In the genomic region with DNA sequence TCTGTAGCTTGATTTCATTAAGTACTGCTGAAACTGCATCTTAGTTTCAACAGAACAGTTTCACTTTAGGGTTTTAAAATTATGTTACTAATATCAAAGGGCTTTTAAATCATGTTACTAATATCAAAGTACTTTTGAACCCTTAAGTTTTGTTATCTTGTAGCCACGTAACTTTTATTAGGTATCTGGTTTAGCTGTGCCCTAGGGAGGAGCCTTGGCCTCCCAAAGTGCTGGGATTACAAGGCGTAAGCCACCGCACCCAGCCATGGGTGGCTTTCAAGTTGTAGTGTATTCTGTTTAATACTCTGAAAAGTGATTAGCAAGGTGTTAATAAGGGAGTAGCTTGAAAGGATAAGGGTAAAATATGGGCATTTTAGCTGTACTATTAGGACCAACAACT, we compare ENCODE assay signal across 10 cellular contexts. TPM values are rescaled to one million over a fixed set of nuclear protein-coding genes. Genes with fewer than 3 reads are reported as not detected.
A peak's percentile ranks its signal among the peaks of the same experiment; 100 is the strongest.
DNase-seq lines count a peak whose midpoint lies in the region; ATAC-seq lines count a peak whose summit lies in the region.
"Had no signal": no experiment of that assay in that cellular context is flagged by ENCODE, and none has a peak within 500 bp of the region (broad histone marks: within the 10 kb centered on the region; RNA-seq: fewer than 3 reads in every experiment).

No MANE protein-coding gene starts in this region.

- peak overlapping the region; percentile 98 for H3K4me3 ChIP-seq in iPS-18a (ENCODE audit: low read length)

- peaks cover 23% of the 10 kb centered on the region for H3K4me1 Mint-ChIP-seq in T-helper 2 cell treated with Interferon-gamma antibody and Interleukin-4, amounts not matched to agents 5 μg/mL and 100 μg/mL, for 36 hours (ENCODE audit: low read depth)
- peaks cover 24% of the 10 kb centered on the region for H3K4me1 Mint-ChIP-seq in activated T-helper 17 cell treated with anti-CD3 and anti-CD28 coated beads, Interleukin-2, amount 50 U/mL, for 72 hours
- H3K4me1 Mint-ChIP-seq in stimulated activated naive B cell treated with anti-CD40 and anti-IgM and Interleukin-4, amounts not matched to agents 10 μg/mL and 1 μg/mL and 100 μg/mL, for 72 hours: peaks cover 29 to 55% of the 10 kb centered on the region in 2 donors

- no peaks in the 10 kb centered on the region for H3K27me3 Mint-ChIP-seq in T-helper 2 cell treated with Interferon-gamma antibody and Interleukin-4, amounts not matched to agents 5 μg/mL and 100 μg/mL, for 36 hours (ENCODE audit: low read depth)
- H3K27me3 Mint-ChIP-seq in activated T-helper 17 cell treated with anti-CD3 and anti-CD28 coated beads, Interleukin-2, amount 50 U/mL, for 72 hours: no peaks in the 10 kb centered on the region
- H3K27me3 Mint-ChIP-seq in stimulated activated naive B cell treated with anti-CD40 and anti-IgM and Interleukin-4, amounts not matched to agents 10 μg/mL and 1 μg/mL and 100 μg/mL, for 72 hours: peaks cover 0 to 6% of the 10 kb centered on the region in 2 donors

- DNase-seq in T-helper 2 cell treated with Interferon-gamma antibody and Interleukin-4, amounts not matched to agents 5 μg/mL and 100 μg/mL, for 36 hours (ENCODE audit: low spot score): no peak
- no peak for DNase-seq in T-helper 2 cell
- no peak for DNase-seq in stimulated activated naive B cell treated with anti-CD40 and anti-IgM and Interleukin-4, amounts not matched to agents 10 μg/mL and 1 μg/mL and 100 μg/mL, for 72 hours
- DNase-seq in activated gamma-delta T cell (lab: John Stamatoyannopoulos, UW): no peak
- no peak for DNase-seq in NOMO-1 (lab: John Stamatoyannopoulos, UW; ENCODE audit: unreplicated experiment in 2 of 2)
- no peak for DNase-seq in globus pallidus (ENCODE audit: low spot score)
- DNase-seq: SIG-M5 had no signal

- H3K4me3 Mint-ChIP-seq in T-helper 2 cell treated with Interferon-gamma antibody and Interleukin-4, amounts not matched to agents 5 μg/mL and 100 μg/mL, for 36 hours: peak overlapping the region; percentile 99
- H3K4me3 Mint-ChIP-seq in activated T-helper 17 cell treated with anti-CD3 and anti-CD28 coated beads, Interleukin-2, amount 50 U/mL, for 72 hours: peak overlapping the region; percentile 99
- H3K4me3 Mint-ChIP-seq in stimulated activated naive B cell treated with anti-CD40 and anti-IgM and Interleukin-4, amounts not matched to agents 10 μg/mL and 1 μg/mL and 100 μg/mL, for 72 hours: peak overlapping the region; percentile 95 to 97

- peaks cover 34% of the 10 kb centered on the region for H3K36me3 ChIP-seq in iPS-18a (ENCODE audit: control insufficient read depth, low read depth, low read length)

- no peak for ATAC-seq in activated T-helper 17 cell treated with anti-CD3 and anti-CD28 coated beads, Interleukin-2, amount 50 U/mL, for 72 hours (replicated peaks)
- ATAC-seq in stimulated activated naive B cell treated with anti-CD40 and anti-IgM and Interleukin-4, amounts not matched to agents 10 μg/mL and 1 μg/mL and 100 μg/mL, for 72 hours (replicated peaks): no peak

- peaks cover 18% of the 10 kb centered on the region for H3K4me1 ChIP-seq in iPS-18a (ENCODE audit: control insufficient read depth, low read depth, low read length)

- no peak overlapping the region for H3K27ac ChIP-seq in iPS-18a (ENCODE audit: low read length)
- H3K27ac ChIP-seq: cardiac muscle cell had no signal

- no peaks in the 10 kb centered on the region for H3K9me3 ChIP-seq in iPS-18a (ENCODE audit: control insufficient read depth, low read depth, low read length)

- H3K27ac Mint-ChIP-seq in T-helper 2 cell treated with Interferon-gamma antibody and Interleukin-4, amounts not matched to agents 5 μg/mL and 100 μg/mL, for 36 hours: peak overlapping the region; percentile 28
- peak overlapping the region; percentile 93 for H3K27ac Mint-ChIP-seq in activated T-helper 17 cell treated with anti-CD3 and anti-CD28 coated beads, Interleukin-2, amount 50 U/mL, for 72 hours
- no peak overlapping the region for H3K27ac Mint-ChIP-seq in stimulated activated naive B cell treated with anti-CD40 and anti-IgM and Interleukin-4, amounts not matched to agents 10 μg/mL and 1 μg/mL and 100 μg/mL, for 72 hours

- no peak overlapping the region for H3K9ac ChIP-seq in iPS-18a (ENCODE audit: low read length)

- H3K27me3 ChIP-seq in iPS-18a (ENCODE audit: control insufficient read depth, insufficient read depth, low read length): no peaks in the 10 kb centered on the region
- H3K27me3 ChIP-seq: cardiac muscle cell had no signal

- no peaks in the 10 kb centered on the region for H3K9me3 Mint-ChIP-seq in T-helper 2 cell treated with Interferon-gamma antibody and Interleukin-4, amounts not matched to agents 5 μg/mL and 100 μg/mL, for 36 hours
- no peaks in the 10 kb centered on the region for H3K9me3 Mint-ChIP-seq in activated T-helper 17 cell treated with anti-CD3 and anti-CD28 coated beads, Interleukin-2, amount 50 U/mL, for 72 hours
- no peaks in the 10 kb centered on the region for H3K9me3 Mint-ChIP-seq in stimulated activated naive B cell treated with anti-CD40 and anti-IgM and Interleukin-4, amounts not matched to agents 10 μg/mL and 1 μg/mL and 100 μg/mL, for 72 hours

- peaks cover 30% of the 10 kb centered on the region for H3K36me3 Mint-ChIP-seq in T-helper 2 cell treated with Interferon-gamma antibody and Interleukin-4, amounts not matched to agents 5 μg/mL and 100 μg/mL, for 36 hours (ENCODE audit: low read depth)
- H3K36me3 Mint-ChIP-seq in activated T-helper 17 cell treated with anti-CD3 and anti-CD28 coated beads, Interleukin-2, amount 50 U/mL, for 72 hours (ENCODE audit: low read depth): peaks cover 54% of the 10 kb centered on the region
- peaks cover 19 to 27% of the 10 kb centered on the region in 2 donors for H3K36me3 Mint-ChIP-seq in stimulated activated naive B cell treated with anti-CD40 and anti-IgM and Interleukin-4, amounts not matched to agents 10 μg/mL and 1 μg/mL and 100 μg/mL, for 72 hours

RNA-seq across cellular contexts. Expression of a gene that starts 2.0 kb away (rescaled TPM):
- total RNA-seq in activated T-helper 17 cell treated with anti-CD3 and anti-CD28 coated beads, Interleukin-2, amount 50 U/mL, for 72 hours: 10 to 100 TPM; 25.3 to 34.8 TPM

RNA-seq across cellular contexts. Expression of a gene that starts 55.4 kb away (rescaled TPM):
- total RNA-seq in activated T-helper 17 cell treated with anti-CD3 and anti-CD28 coated beads, Interleukin-2, amount 50 U/mL, for 72 hours: 10 to 100 TPM; 21.8 to 23.7 TPM
